ENCODE assay signal across 36 cellular contexts in the genomic region with DNA sequence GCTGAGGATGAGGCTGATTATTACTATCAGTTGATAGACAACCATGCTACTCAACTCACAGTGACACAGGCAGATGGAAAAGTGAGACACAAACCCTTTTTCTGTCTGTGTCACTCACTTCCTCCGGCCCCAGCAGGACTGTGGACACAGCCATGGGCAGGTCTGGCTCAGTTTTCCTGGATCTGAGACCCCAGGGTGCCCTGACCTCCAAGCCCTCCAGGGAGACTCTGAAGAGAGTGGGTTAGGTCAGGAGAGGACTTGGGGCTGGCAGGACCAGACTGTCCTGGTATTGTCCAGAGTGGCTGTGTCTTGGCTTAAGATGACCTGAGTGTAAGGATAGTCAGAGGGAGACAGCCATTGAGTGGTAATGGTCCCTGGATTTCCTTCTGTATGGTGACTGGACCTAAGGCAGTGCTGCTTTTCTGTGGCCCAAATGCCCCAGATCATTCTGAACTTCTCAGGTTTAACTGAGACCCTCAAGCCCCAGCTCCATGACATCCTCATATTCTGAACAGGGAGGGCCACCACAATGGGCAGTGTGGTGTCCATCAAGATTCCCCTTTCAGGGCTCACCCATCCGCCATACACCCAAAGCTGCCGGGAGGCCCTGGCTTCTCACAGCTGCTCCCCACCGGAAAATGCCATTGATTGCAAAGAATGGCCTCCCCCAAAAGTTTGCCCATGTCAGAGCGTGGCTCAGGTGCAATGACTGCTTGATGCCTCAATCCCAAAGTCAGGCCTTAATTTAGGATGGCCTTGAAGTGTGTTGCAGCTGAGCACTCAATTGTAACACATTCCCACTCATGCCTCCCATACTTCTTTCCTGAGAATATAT. TPM values are rescaled to one million over a fixed set of nuclear protein-coding genes. Genes with fewer than 3 reads are reported as not detected.
"Had no signal": no experiment of that assay in that cellular context is flagged by ENCODE, and none has a peak within 500 bp of the region (broad histone marks: within the 10 kb centered on the region; RNA-seq: fewer than 3 reads in every experiment).

No MANE protein-coding gene starts in this region.

- H3K4me1 Mint-ChIP-seq: activated T-helper 17 cell treated with anti-CD3 and anti-CD28 coated beads, Interleukin-2, amount 50 U/mL, for 72 hours had no signal

- H3K36me3 ChIP-seq: adrenal gland, ascending aorta, breast epithelium, esophagus squamous epithelium, gastroesophageal sphincter had no signal

- DNase-seq: activated CD4-positive, alpha-beta T cell treated with anti-CD3 and anti-CD28 coated beads for 36 hours; activated CD4-positive, alpha-beta T cell treated with anti-CD3 and anti-CD28 coated beads, Interleukin-2, amount 50 U/mL, for 1 hour; activated CD4-positive, alpha-beta T cell treated with anti-CD3 and anti-CD28 coated beads, Interleukin-2, amount 50 U/mL, for 48 hours; activated CD4-positive, CD25-positive, alpha-beta regulatory T cell; activated CD4-positive, CD25-positive, alpha-beta regulatory T cell treated with anti-CD3 and anti-CD28 coated beads, Interleukin-2, amount 50 U/mL, for 72 hours; activated CD8-positive, alpha-beta memory T cell treated with anti-CD3 and anti-CD28 coated beads for 24 hours; activated CD8-positive, alpha-beta T cell treated with anti-CD3 and anti-CD28 coated beads for 36 hours; activated effector memory CD4-positive, alpha-beta T cell treated with Interleukin-2 at 50 U/mL for 16 hours; activated gamma-delta T cell treated with Interleukin-2 at 50 U/mL for 16 hours; activated naive CD4-positive, alpha-beta T cell treated with anti-CD3 and anti-CD28 coated beads, Interleukin-2, amount 50 U/mL, for 16 hours; activated naive CD4-positive, alpha-beta T cell treated with Interleukin-2 at 50 U/mL for 16 hours; activated naive CD8-positive, alpha-beta T cell treated with anti-CD3 and anti-CD28 coated beads, Interleukin-2, amount 50 U/mL, for 24 hours; activated T-cell treated with anti-CD3 and anti-CD28 coated beads, Interleukin-2, amount 50 U/mL, for 4 hours; adrenal gland; dorsolateral prefrontal cortex; effector CD4-positive, alpha-beta T cell; effector memory CD8-positive, alpha-beta T cell; erythroblast; esophagus squamous epithelium; foreskin melanocyte; T-helper 1 cell; T-helper 17 cell had no signal

- H3K4me3 Mint-ChIP-seq: activated CD4-positive, alpha-beta T cell treated with anti-CD3 and anti-CD28 coated beads for 36 hours; activated CD8-positive, alpha-beta T cell treated with anti-CD3 and anti-CD28 coated beads for 36 hours; activated naive CD8-positive, alpha-beta T cell; activated naive CD8-positive, alpha-beta T cell treated with anti-CD3 and anti-CD28 coated beads, Interleukin-2, amount 50 U/mL, for 24 hours; activated T-cell treated with anti-CD3 and anti-CD28 coated beads, Interleukin-2, amount 50 U/mL, for 4 hours; activated T-helper 17 cell treated with anti-CD3 and anti-CD28 coated beads, Interleukin-2, amount 50 U/mL, for 72 hours; brain; central memory CD8-positive, alpha-beta T cell; dendritic cell treated with granulocyte-macrophage colony-stimulating factor and Interleukin-4, amounts not matched to agents 40 ng/mL and 50 ng/mL, for 4 days; effector memory CD8-positive, alpha-beta T cell; T-helper 17 cell had no signal

- H3K9me3 Mint-ChIP-seq: activated CD8-positive, alpha-beta T cell treated with anti-CD3 and anti-CD28 coated beads for 36 hours; activated naive CD8-positive, alpha-beta T cell treated with anti-CD3 and anti-CD28 coated beads, Interleukin-2, amount 50 U/mL, for 24 hours; activated T-cell treated with anti-CD3 and anti-CD28 coated beads, Interleukin-2, amount 50 U/mL, for 4 hours; activated T-helper 17 cell treated with anti-CD3 and anti-CD28 coated beads, Interleukin-2, amount 50 U/mL, for 72 hours; central memory CD8-positive, alpha-beta T cell; dendritic cell treated with granulocyte-macrophage colony-stimulating factor and Interleukin-4, amounts not matched to agents 40 ng/mL and 50 ng/mL, for 4 days; effector memory CD8-positive, alpha-beta T cell had no signal

- H3K9me3 ChIP-seq: adrenal gland, ascending aorta, breast epithelium, esophagus squamous epithelium, gastroesophageal sphincter had no signal

- H3K27ac ChIP-seq: adrenal gland, ascending aorta, breast epithelium, coronary artery, dorsolateral prefrontal cortex, esophagus squamous epithelium, gastroesophageal sphincter had no signal

- H3K4me1 ChIP-seq: adrenal gland, ascending aorta, breast epithelium, esophagus squamous epithelium, gastroesophageal sphincter had no signal

- H3K4me3 ChIP-seq: adrenal gland, ascending aorta, breast epithelium, coronary artery, dorsolateral prefrontal cortex, esophagus squamous epithelium, gastroesophageal sphincter had no signal

- H3K27me3 Mint-ChIP-seq: activated CD4-positive, alpha-beta T cell treated with anti-CD3 and anti-CD28 coated beads for 36 hours; activated CD8-positive, alpha-beta T cell treated with anti-CD3 and anti-CD28 coated beads for 36 hours had no signal

- H3K27ac Mint-ChIP-seq: activated CD4-positive, alpha-beta T cell treated with anti-CD3 and anti-CD28 coated beads for 36 hours; activated CD8-positive, alpha-beta T cell treated with anti-CD3 and anti-CD28 coated beads for 36 hours; activated naive CD8-positive, alpha-beta T cell; activated naive CD8-positive, alpha-beta T cell treated with anti-CD3 and anti-CD28 coated beads, Interleukin-2, amount 50 U/mL, for 24 hours; activated T-helper 17 cell treated with anti-CD3 and anti-CD28 coated beads, Interleukin-2, amount 50 U/mL, for 72 hours; brain; dendritic cell treated with granulocyte-macrophage colony-stimulating factor and Interleukin-4, amounts not matched to agents 40 ng/mL and 50 ng/mL, for 4 days; T-helper 17 cell had no signal

- H3K27me3 ChIP-seq: adrenal gland, ascending aorta, breast epithelium had no signal

- H3K36me3 Mint-ChIP-seq: activated naive CD8-positive, alpha-beta T cell; brain had no signal

- ATAC-seq: activated CD4-positive, alpha-beta T cell treated with anti-CD3 and anti-CD28 coated beads for 36 hours; activated naive CD8-positive, alpha-beta T cell treated with anti-CD3 and anti-CD28 coated beads, Interleukin-2, amount 50 U/mL, for 24 hours; activated T-cell treated with anti-CD3 and anti-CD28 coated beads, Interleukin-2, amount 50 U/mL, for 4 hours; activated T-helper 17 cell treated with anti-CD3 and anti-CD28 coated beads, Interleukin-2, amount 50 U/mL, for 72 hours; effector memory CD8-positive, alpha-beta T cell; gastroesophageal sphincter; T-helper 17 cell had no signal

RNA-seq across cellular contexts. Expression of gene PRAME, which starts 36.2 kb away (rescaled TPM):
- total RNA-seq: activated CD8-positive, alpha-beta T cell treated with anti-CD3 and anti-CD28 coated beads for 36 hours; activated T-helper 17 cell treated with anti-CD3 and anti-CD28 coated beads, Interleukin-2, amount 50 U/mL, for 72 hours; ascending aorta; cerebellum; esophagus squamous epithelium; fibroblast of lung; gastroesophageal sphincter; glomerular endothelial cell; T-helper 17 cell had no signal

RNA-seq across cellular contexts. Expression of gene GGTLC2, which starts 49.2 kb away (rescaled TPM):
- total RNA-seq: activated CD4-positive, alpha-beta T cell treated with anti-CD3 and anti-CD28 coated beads for 36 hours; activated CD8-positive, alpha-beta T cell treated with anti-CD3 and anti-CD28 coated beads for 36 hours; activated T-cell treated with anti-CD3 and anti-CD28 coated beads, Interleukin-2, amount 50 U/mL, for 4 hours; activated T-helper 17 cell treated with anti-CD3 and anti-CD28 coated beads, Interleukin-2, amount 50 U/mL, for 72 hours; adrenal gland; ascending aorta; breast epithelium; cardiac septum; cerebellum; esophagus squamous epithelium; fibroblast of lung; fibroblast of villous mesenchyme; gastroesophageal sphincter; glomerular endothelial cell; T-helper 17 cell had no signal
- polyA plus RNA-seq: adrenal gland, fibroblast of lung had no signal
